Comparison of ENCODE assay signal across 15 cellular contexts in the genomic region with DNA sequence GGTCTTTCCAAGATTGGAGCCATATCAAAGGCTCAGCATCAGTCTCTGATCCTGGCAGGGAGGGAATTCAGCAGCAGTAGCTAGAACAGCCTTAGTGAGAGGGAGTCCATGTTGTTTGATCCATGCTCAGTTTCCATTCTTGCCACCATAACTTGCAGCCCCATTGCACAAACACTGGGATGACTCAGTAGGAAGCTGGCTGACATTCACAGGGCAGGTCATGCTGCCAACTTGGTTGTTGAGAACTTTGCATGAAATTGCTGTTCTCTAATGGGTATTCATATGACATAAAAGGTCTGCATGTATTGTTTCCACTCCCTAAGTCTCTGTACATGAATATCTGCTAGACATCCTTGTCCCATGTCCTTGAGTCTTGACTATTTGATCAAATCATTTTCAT. TPM values are rescaled to one million over a fixed set of nuclear protein-coding genes. Genes with fewer than 3 reads are reported as not detected.
DNase-seq lines count a peak whose midpoint lies in the region; ATAC-seq and TF ChIP-seq lines count a peak whose summit lies in the region.
"Had no signal": no experiment of that assay in that cellular context is flagged by ENCODE, and none has a peak within 500 bp of the region (broad histone marks: within the 10 kb centered on the region; RNA-seq: fewer than 3 reads in every experiment).

No MANE protein-coding gene starts in this region.

- ATAC-seq in HG03196 (IDR thresholded peaks at IDR 0.05; ENCODE audit: unreplicated experiment): no peak
- ATAC-seq in GM19455 (IDR thresholded peaks at IDR 0.05; ENCODE audit: unreplicated experiment): no peak

- no peak overlapping the region for H3K4me3 ChIP-seq in breast epithelium
- no peak overlapping the region for H3K4me3 ChIP-seq in fibroblast of the aortic adventitia (ENCODE audit: low read depth, low read length)
- H3K4me3 ChIP-seq: testis had no signal

- CTCF ChIA-PET in MCF 10A (lab: Yijun Ruan, JAX): interaction anchor here (0.6 to 1.2 kb wide), 5 partner anchors 21 to 321 kb away, joined by 3 to 7 read pairs (median 4); no protein-coding TSS in a partner anchor
- CTCF ChIA-PET in RWPE1 (lab: Yijun Ruan, JAX): interaction anchor here (0.6 kb wide), 1 partner anchor 36 kb away, joined by 3 read pairs; no protein-coding TSS in a partner anchor

- no peaks in the 10 kb centered on the region for H3K4me1 ChIP-seq in breast epithelium
- H3K4me1 ChIP-seq: testis had no signal

- no peaks in the 10 kb centered on the region for H3K27me3 ChIP-seq in breast epithelium
- H3K27me3 ChIP-seq: testis had no signal

- POLR2A ChIA-PET in MCF 10A (lab: Yijun Ruan, JAX): interaction anchor here (0.6 to 3.9 kb wide), 11 partner anchors 8 to 495 kb away, joined by 3 to 31 read pairs (median 4); a partner anchor contains a TSS
- POLR2A ChIA-PET in RWPE1 (lab: Yijun Ruan, JAX; ENCODE audit: low non-redundant PET): no interaction called here

- H3K27ac ChIP-seq in breast epithelium (no peak overlapping the region), RWPE1 (peak overlapping the region; percentile 53)
- H3K27ac ChIP-seq: testis had no signal

- H3K36me3 Mint-ChIP-seq in MCF 10A (ENCODE audit: insufficient read depth, unreplicated experiment): no peaks in the 10 kb centered on the region

- TF ChIP-seq CTCF in MCF 10A (IDR thresholded peaks at IDR 0.05; ENCODE audit: unreplicated experiment) (no peak), breast epithelium (IDR thresholded peaks at IDR 0.05) (no peak), RWPE1 (conservative IDR thresholded peaks at IDR 0.05; ENCODE audit: low read depth) (no peak), fibroblast of the aortic adventitia (IDR thresholded peaks at IDR 0.05; ENCODE audit: insufficient read depth, low read length) (no peak)

- no TSS peak for BruUV-seq in MCF 10A (replicated peaks; lab: Mats Ljungman, UMichigan)

- DNase-seq in MCF 10A (ENCODE audit: unreplicated experiment) (peak; percentile 90), breast epithelium (ENCODE audit: low spot score in 2 of 2) (no peak), RWPE1 (ENCODE audit: low spot score) (peak; percentile 42), fibroblast of the aortic adventitia (ENCODE audit: low read depth) (peak; percentile 77), stromal cell of bone marrow (ENCODE audit: low read depth) (peak; percentile 70), cerebellum (ENCODE audit: low spot score) (no peak)
- DNase-seq: activated CD4-positive, alpha-beta T cell treated with anti-CD3 and anti-CD28 coated beads for 1 hour; MM.1S; NCI-H2107; NCI-H774; testis had no signal

- no peaks in the 10 kb centered on the region for H3K9me3 ChIP-seq in breast epithelium
- H3K9me3 ChIP-seq: testis had no signal

- no peaks in the 10 kb centered on the region for H3K9me3 Mint-ChIP-seq in MCF 10A (ENCODE audit: unreplicated experiment)

- no peaks in the 10 kb centered on the region for H3K27me3 Mint-ChIP-seq in MCF 10A (ENCODE audit: insufficient read depth, unreplicated experiment)
- H3K27me3 Mint-ChIP-seq: natural killer cell treated with Interleukin-12 subunit alpha and Interleukin-12 subunit beta and Interleukin-15 and Interleukin-18, amount 100 ng/mL, for 72 hours had no signal

- H3K4me3 Mint-ChIP-seq in MCF 10A (ENCODE audit: unreplicated experiment): no peak overlapping the region
- H3K4me3 Mint-ChIP-seq: natural killer cell treated with Interleukin-12 subunit alpha and Interleukin-12 subunit beta and Interleukin-15 and Interleukin-18, amount 100 ng/mL, for 72 hours; T-helper 1 cell treated with Interleukin-12 subunit alpha and Interleukin-12 subunit beta and Interleukin-4 antibody, amounts not matched to agents 30 μg/mL and 1 μg/mL, for 36 hours had no signal

- H3K4me1 Mint-ChIP-seq in MCF 10A (ENCODE audit: insufficient read depth, unreplicated experiment): peaks cover 32% of the 10 kb centered on the region

- no peak for TF ChIP-seq POLR2A in breast epithelium (IDR thresholded peaks at IDR 0.05)

- H3K27ac Mint-ChIP-seq in MCF 10A (ENCODE audit: low read depth, unreplicated experiment): peak overlapping the region; percentile 61
- H3K27ac Mint-ChIP-seq: T-helper 1 cell treated with Interleukin-12 subunit alpha and Interleukin-12 subunit beta and Interleukin-4 antibody, amounts not matched to agents 30 μg/mL and 1 μg/mL, for 36 hours had no signal

- intact Hi-C loops in MCF 10A (cut with micrococcal nuclease): no loop called here
- intact Hi-C loops in breast epithelium (cut with DNase I; ENCODE audit: low total_unique reads): no loop called here

- H3K36me3 ChIP-seq in breast epithelium: no peaks in the 10 kb centered on the region

RNA-seq across cellular contexts. Expression of a gene that starts 29.9 kb away (rescaled TPM):
- total RNA-seq in MCF 10A (2022) (0.83 and 1.4 TPM in 2 replicates), breast epithelium (1 to 10 TPM; 1.6 to 5.9 (median 3.6) TPM), fibroblast of the aortic adventitia (ENCODE audit: low replicate concordance) (0.54 and 0.98 TPM in 2 replicates), cerebellum (6.4 TPM)

Comparison
In these comparisons a context has a peak if more than half of its experiments do, and no peak if none do; other contexts are left out.
1. DNase-seq: peak in MCF 10A (single experiment), RWPE1 (single experiment), fibroblast of the aortic adventitia (single experiment) and stromal cell of bone marrow (single experiment); none in breast epithelium (0 of 2) and cerebellum (single experiment).